ENCODE assay signal across 18 cellular contexts in genomic region chr3:180630360-180630759, GRCh38. TPM values are rescaled to one million over a fixed set of nuclear protein-coding genes. Genes with fewer than 3 reads are reported as not detected.
"Had no signal": no experiment of that assay in that cellular context is flagged by ENCODE, and none has a peak within 500 bp of the region (broad histone marks: within the 10 kb centered on the region; RNA-seq: fewer than 3 reads in every experiment).

No MANE protein-coding gene starts in this region.

- H3K27ac ChIP-seq: cardiac muscle cell, suprapubic skin had no signal

- H3K36me3 ChIP-seq: cardiac muscle cell had no signal

- FAIRE-seq: astrocyte had no signal

- H3K9me3 ChIP-seq: suprapubic skin had no signal

- H3K27me3 ChIP-seq: cardiac muscle cell had no signal

- H3K9me3 Mint-ChIP-seq: activated T-cell treated with anti-CD3 and anti-CD28 coated beads, Interleukin-2, amount 50 U/mL, for 4 hours; natural killer cell treated with Interleukin-12 subunit alpha and Interleukin-12 subunit beta and Interleukin-15 and Interleukin-18, amount 100 ng/mL, for 72 hours had no signal

- DNase-seq: activated CD4-positive, alpha-beta T cell treated with anti-CD3 and anti-CD28 coated beads, Interleukin-2, amount 50 U/mL, for 1 hour; activated CD4-positive, CD25-positive, alpha-beta regulatory T cell; activated gamma-delta T cell; activated T-cell treated with anti-CD3 and anti-CD28 coated beads, Interleukin-2, amount 50 U/mL, for 4 hours; glutamatergic neuron; hypothalamus; left ventricle myocardium superior; mesendoderm; stimulated activated CD4-positive, alpha-beta T cell treated with anti-CD3 and anti-CD28 coated beads, Interleukin-2, amount 100 ng/mL, for 48 hours; stimulated activated naive CD4-positive, alpha-beta T cell; SW 1271; trophoblast cell had no signal

- ATAC-seq: esophagus mucosa, left ventricle myocardium superior had no signal

- H3K27ac Mint-ChIP-seq: natural killer cell treated with Interleukin-12 subunit alpha and Interleukin-12 subunit beta and Interleukin-15 and Interleukin-18, amount 100 ng/mL, for 72 hours had no signal

- H3K4me3 ChIP-seq: cardiac muscle cell, suprapubic skin had no signal

- H3K4me1 ChIP-seq: suprapubic skin had no signal

- H3K4me3 Mint-ChIP-seq: activated T-cell treated with anti-CD3 and anti-CD28 coated beads, Interleukin-2, amount 50 U/mL, for 4 hours; natural killer cell treated with Interleukin-12 subunit alpha and Interleukin-12 subunit beta and Interleukin-15 and Interleukin-18, amount 100 ng/mL, for 72 hours had no signal

RNA-seq across cellular contexts. Expression of gene CCDC39, which starts 48.9 kb away (rescaled TPM):
- total RNA-seq: activated T-cell treated with anti-CD3 and anti-CD28 coated beads, Interleukin-2, amount 50 U/mL, for 4 hours; astrocyte; cardiac muscle cell; esophagus mucosa; left ventricle myocardium superior; natural killer cell treated with Interleukin-12 subunit alpha and Interleukin-12 subunit beta and Interleukin-15 and Interleukin-18, amount 100 ng/mL, for 72 hours; suprapubic skin; T-helper 2 cell treated with Interferon-gamma antibody and Interleukin-4, amounts not matched to agents 100 ng/mL and 5 ng/mL, for 36 hours had no signal
- polyA plus RNA-seq: cardiac muscle cell had no signal
